In genomic region chr11:36258730-36259360, GRCh38 we compare ENCODE assay signal across 9 cellular contexts. TPM values are rescaled to one million over a fixed set of nuclear protein-coding genes. Genes with fewer than 3 reads are reported as not detected.
DNase-seq lines count a peak whose midpoint lies in the region; ATAC-seq and TF ChIP-seq lines count a peak whose summit lies in the region.
"Had no signal": no experiment of that assay in that cellular context is flagged by ENCODE, and none has a peak within 500 bp of the region (broad histone marks: within the 10 kb centered on the region; RNA-seq: fewer than 3 reads in every experiment).

No MANE protein-coding gene starts in this region.

- H3K9ac ChIP-seq in KMS-11 (no peak overlapping the region), liver (ENCODE audit: low read depth in 1 of 2, low read length in 2 of 2) (no peak overlapping the region)
- H3K9ac ChIP-seq: BLaER1 had no signal

- H3K36me3 ChIP-seq in KMS-11 (ENCODE audit: insufficient read depth) (no peaks in the 10 kb centered on the region), liver (ENCODE audit: control insufficient read depth in 4 of 4, insufficient read depth in 3 of 4, low read depth in 1 of 4, low read length in 3 of 4) (no peaks in the 10 kb centered on the region), thoracic aorta (no peaks in the 10 kb centered on the region)
- H3K36me3 ChIP-seq: BLaER1 had no signal

- H3K4me2 ChIP-seq in KMS-11, result no peak overlapping the region
- H3K4me2 ChIP-seq: BLaER1 had no signal

- POLR2A ChIA-PET in RWPE1 (lab: Yijun Ruan, JAX; ENCODE audit: low non-redundant PET), result no interaction called here

- no peaks in the 10 kb centered on the region for H3K27me3 ChIP-seq in KMS-11 (ENCODE audit: insufficient read depth, low read depth)
- peaks cover 0 to 2% (median 0%) of the 10 kb centered on the region in 4 donors for H3K27me3 ChIP-seq in liver (ENCODE audit: control insufficient read depth in 4 of 4, insufficient read depth in 4 of 4, low read length in 3 of 4)
- no peaks in the 10 kb centered on the region for H3K27me3 ChIP-seq in thoracic aorta (replicated peaks; ENCODE audit: insufficient read depth)
- H3K27me3 ChIP-seq: BLaER1 had no signal

- ATAC-seq in thoracic aorta (ENCODE audit: insufficient number of reproducible peaks, low FRiP score, low read depth) (no peak), HG03571 (IDR thresholded peaks at IDR 0.05; ENCODE audit: unreplicated experiment) (no peak)

- H3K4me3 ChIP-seq in KMS-11 (IDR thresholded peaks at IDR 0.05; ENCODE audit: insufficient read depth, low read depth, low read length), result no peak overlapping the region
- no peak overlapping the region for H3K4me3 ChIP-seq in coronary artery
- no peak overlapping the region for H3K4me3 ChIP-seq in liver (ENCODE audit: low read depth in 1 of 3, low read length in 3 of 3)
- H3K4me3 ChIP-seq in thoracic aorta, result no peak overlapping the region
- H3K4me3 ChIP-seq: BLaER1 had no signal

- TF ChIP-seq CTCF in KMS-11 (conservative IDR thresholded peaks at IDR 0.05; ENCODE audit: low read depth, low read length) (peak; percentile 72), RWPE1 (conservative IDR thresholded peaks at IDR 0.05; ENCODE audit: low read depth) (no peak), coronary artery (IDR thresholded peaks at IDR 0.05) (peak; percentile 44), liver (IDR thresholded peaks at IDR 0.05; ENCODE audit: low read depth, low read length, missing input control) (peak; percentile 49), thoracic aorta (IDR thresholded peaks at IDR 0.05) (peak; percentile 23)

- TF ChIP-seq RAD21 in liver (IDR thresholded peaks at IDR 0.05), result peak; percentile 78 to 84

- H3K9me3 ChIP-seq in liver (ENCODE audit: control insufficient read depth in 4 of 4, low read length in 3 of 4) (no peaks in the 10 kb centered on the region), thoracic aorta (no peaks in the 10 kb centered on the region)
- H3K9me3 ChIP-seq: BLaER1 had no signal

- WGBS in liver, result 42% methylated on average over 12 of the region's 12 CpGs

- H2AFZ ChIP-seq in KMS-11 (ENCODE audit: low read depth), result peak overlapping the region; percentile 9; the same call in 1 of the 2 replicates

- H3K27ac ChIP-seq in KMS-11 (no peak overlapping the region), RWPE1 (peak overlapping the region; percentile 1; the same call in 1 of the 2 replicates), coronary artery (no peak overlapping the region), liver (ENCODE audit: low read depth in 1 of 2, low read length in 2 of 2) (no peak overlapping the region), thoracic aorta (no peak overlapping the region)
- H3K27ac ChIP-seq: BLaER1 had no signal

- DNase-seq in NCI-H1417 (lab: John Stamatoyannopoulos, UW), result peak in 2 of 3 experiments; percentile 34 to 55
- no peak for DNase-seq in NCI-H1417 treated with DMSO at 0.1 percent for 48 hours (lab: John Stamatoyannopoulos, UW)
- peak; percentile 24 for DNase-seq in RWPE1 (ENCODE audit: low spot score)
- DNase-seq in coronary artery (ENCODE audit: low spot score), result no peak
- no peak for DNase-seq in thoracic aorta (ENCODE audit: low spot score)

- H3K79me2 ChIP-seq in KMS-11 (ENCODE audit: insufficient read depth, low read depth), result no peaks in the 10 kb centered on the region

- no peaks in the 10 kb centered on the region for H3K4me1 ChIP-seq in KMS-11 (ENCODE audit: low read depth, poor library complexity, severe bottlenecking)
- no peaks in the 10 kb centered on the region for H3K4me1 ChIP-seq in liver (ENCODE audit: control insufficient read depth in 4 of 4, insufficient read depth in 4 of 4, low read length in 3 of 4)
- no peaks in the 10 kb centered on the region for H3K4me1 ChIP-seq in thoracic aorta (ENCODE audit: control insufficient read depth in 1 of 2, low read depth in 2 of 2)
- H3K4me1 ChIP-seq: BLaER1 had no signal

- no peaks in the 10 kb centered on the region for H4K20me1 ChIP-seq in KMS-11 (ENCODE audit: insufficient read depth)
- H4K20me1 ChIP-seq: BLaER1 had no signal

- CTCF ChIA-PET in RWPE1 (lab: Yijun Ruan, JAX), result interaction anchor here (0.6 to 2.7 kb wide), 10 partner anchors 23 to 640 kb away, joined by 3 to 12 read pairs (median 4); no protein-coding TSS in a partner anchor

TF ChIP-seq in liver, 16 proteins besides CTCF, POLR2A, EP300 and RAD21:
- no peak for TF ChIP-seq FOXA1 (IDR thresholded peaks at IDR 0.05)
- no peak for TF ChIP-seq TAF1 (conservative IDR thresholded peaks at IDR 0.05)
- TF ChIP-seq REST (IDR thresholded peaks at IDR 0.05), result no peak
- TF ChIP-seq EGR1 (IDR thresholded peaks at IDR 0.05; ENCODE audit: low read depth in 2 of 2), result no peak
- TF ChIP-seq, protein P1, sequence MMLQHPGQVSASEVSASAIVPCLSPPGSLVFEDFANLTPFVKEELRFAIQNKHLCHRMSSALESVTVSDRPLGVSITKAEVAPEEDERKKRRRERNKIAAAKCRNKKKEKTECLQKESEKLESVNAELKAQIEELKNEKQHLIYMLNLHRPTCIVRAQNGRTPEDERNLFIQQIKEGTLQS (IDR thresholded peaks at IDR 0.05), result no peak
- no peak for TF ChIP-seq HNF4G (IDR thresholded peaks at IDR 0.05)
- no peak for TF ChIP-seq FOXA2 (IDR thresholded peaks at IDR 0.05)
- TF ChIP-seq HNF4A (conservative IDR thresholded peaks at IDR 0.05), result no peak
- TF ChIP-seq JUND (IDR thresholded peaks at IDR 0.05), result no peak
- TF ChIP-seq, protein P2, sequence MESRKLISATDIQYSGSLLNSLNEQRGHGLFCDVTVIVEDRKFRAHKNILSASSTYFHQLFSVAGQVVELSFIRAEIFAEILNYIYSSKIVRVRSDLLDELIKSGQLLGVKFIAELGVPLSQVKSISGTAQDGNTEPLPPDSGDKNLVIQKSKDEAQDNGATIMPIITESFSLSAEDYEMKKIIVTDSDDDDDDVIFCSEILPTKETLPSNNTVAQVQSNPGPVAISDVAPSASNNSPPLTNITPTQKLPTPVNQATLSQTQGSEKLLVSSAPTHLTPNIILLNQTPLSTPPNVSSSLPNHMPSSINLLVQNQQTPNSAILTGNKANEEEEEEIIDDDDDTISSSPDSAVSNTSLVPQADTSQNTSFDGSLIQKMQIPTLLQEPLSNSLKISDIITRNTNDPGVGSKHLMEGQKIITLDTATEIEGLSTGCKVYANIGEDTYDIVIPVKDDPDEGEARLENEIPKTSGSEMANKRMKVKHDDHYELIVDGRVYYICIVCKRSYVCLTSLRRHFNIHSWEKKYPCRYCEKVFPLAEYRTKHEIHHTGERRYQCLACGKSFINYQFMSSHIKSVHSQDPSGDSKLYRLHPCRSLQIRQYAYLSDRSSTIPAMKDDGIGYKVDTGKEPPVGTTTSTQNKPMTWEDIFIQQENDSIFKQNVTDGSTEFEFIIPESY (IDR thresholded peaks at IDR 0.05), result no peak
- TF ChIP-seq GABPA (IDR thresholded peaks at IDR 0.05 in 1 of 2, conservative IDR thresholded peaks at IDR 0.05 in 1 of 2), result no peak
- TF ChIP-seq SP1 (IDR thresholded peaks at IDR 0.05), result no peak
- no peak for TF ChIP-seq YY1 (IDR thresholded peaks at IDR 0.05)
- no peak for TF ChIP-seq RXRA (IDR thresholded peaks at IDR 0.05)
- TF ChIP-seq NR2F2 (IDR thresholded peaks at IDR 0.05), result no peak
- no peak for TF ChIP-seq MAX (IDR thresholded peaks at IDR 0.05)

RNA-seq across cellular contexts. Expression of gene COMMD9, which starts 30.4 kb away (rescaled TPM):
- 10 to 100 TPM; 22.9 to 27.8 TPM for total RNA-seq in liver
- 10 to 100 TPM; 28.7 to 50.8 TPM for polyA plus RNA-seq in liver
- 10 to 100 TPM; 27.5 to 42.1 TPM for total RNA-seq in thoracic aorta

RNA-seq across cellular contexts. Expression of gene PRR5L, which starts 37.2 kb away (rescaled TPM):
- total RNA-seq in liver (1 to 10 TPM; 6.6 to 8.5 TPM), thoracic aorta (10 to 100 TPM in 1 of 2 donors, 1 to 10 TPM in 1; 3.2 to 11.8 TPM)
- polyA plus RNA-seq in liver, result 1 to 10 TPM; 1.2 to 2.4 TPM

Comparison
In these comparisons a context has a peak if more than half of its experiments do, and no peak if none do; other contexts are left out.
1. DNase-seq: peak in NCI-H1417 (2 of 3) and RWPE1 (single experiment); none in NCI-H1417 treated with DMSO at 0.1 percent for 48 hours (single experiment), coronary artery (single experiment) and thoracic aorta (single experiment).